19 cellular contexts compared by ENCODE assay signal in genomic region chr1:213409971-213410370, GRCh38.
"Had no signal": no experiment of that assay in that cellular context is flagged by ENCODE, and none has a peak within 500 bp of the region (broad histone marks: within the 10 kb centered on the region; RNA-seq: fewer than 3 reads in every experiment).

No MANE protein-coding gene starts in this region.

- H3K36me3 ChIP-seq: MG63 had no signal

- H3K27ac Mint-ChIP-seq: activated CD8-positive, alpha-beta T cell treated with anti-CD3 and anti-CD28 coated beads, Interleukin-2, amount 10 ng/mL, durations not matched to agents 7 days and 5 days; activated naive CD4-positive, alpha-beta T cell treated with anti-CD3 and anti-CD28 coated beads, Interleukin-2, amount 50 U/mL, for 24 hours; T-helper 1 cell treated with Interleukin-12 subunit alpha and Interleukin-12 subunit beta and Interleukin-4 antibody, amounts not matched to agents 30 μg/mL and 1 μg/mL, for 36 hours had no signal

- H3K9me3 ChIP-seq: MG63 had no signal

- DNase-seq: activated CD4-positive, alpha-beta T cell treated with anti-CD3 and anti-CD28 coated beads for 4 hours; activated CD4-positive, alpha-beta T cell treated with anti-CD3 and anti-CD28 coated beads, Interleukin-2, amount 50 U/mL, for 4 hours; activated CD8-positive, alpha-beta memory T cell treated with anti-CD3 and anti-CD28 coated beads, Interleukin-2, amount 50 U/mL, for 48 hours; activated CD8-positive, alpha-beta T cell treated with anti-CD3 and anti-CD28 coated beads, Interleukin-2, amount 10 ng/mL, durations not matched to agents 7 days and 5 days; activated T-cell treated with anti-CD3 and anti-CD28 coated beads, Interleukin-2, amount 50 U/mL, for 1 hour; aorta; body of pancreas; MG63; NCI-H1105 treated with DMSO at 0.1 percent for 48 hours; NCI-H1436 treated with DMSO at 0.1 percent for 48 hours; NCI-H187; NCI-H2081; NCI-H510A treated with DMSO at 0.1 percent for 48 hours; PC-3; SHP77 treated with DMSO at 0.1 percent for 48 hours had no signal

- H3K9ac ChIP-seq: KMS-11 had no signal

- H3K4me1 ChIP-seq: body of pancreas had no signal

- H3K4me2 ChIP-seq: KMS-11 had no signal

- ATAC-seq: activated CD4-positive, CD25-positive, alpha-beta regulatory T cell treated with anti-CD3 and anti-CD28 coated beads, Interleukin-2, amount 50 U/mL, for 24 hours; activated CD8-positive, alpha-beta T cell treated with anti-CD3 and anti-CD28 coated beads, Interleukin-2, amount 10 ng/mL, durations not matched to agents 7 days and 5 days; body of pancreas; PC-3 had no signal

- H3K4me3 Mint-ChIP-seq: activated CD8-positive, alpha-beta T cell treated with anti-CD3 and anti-CD28 coated beads, Interleukin-2, amount 10 ng/mL, durations not matched to agents 7 days and 5 days; activated naive CD4-positive, alpha-beta T cell treated with anti-CD3 and anti-CD28 coated beads, Interleukin-2, amount 50 U/mL, for 24 hours; T-helper 1 cell treated with Interleukin-12 subunit alpha and Interleukin-12 subunit beta and Interleukin-4 antibody, amounts not matched to agents 30 μg/mL and 1 μg/mL, for 36 hours had no signal

- H3K9me3 Mint-ChIP-seq: activated naive CD4-positive, alpha-beta T cell treated with anti-CD3 and anti-CD28 coated beads, Interleukin-2, amount 50 U/mL, for 24 hours; T-helper 1 cell treated with Interleukin-12 subunit alpha and Interleukin-12 subunit beta and Interleukin-4 antibody, amounts not matched to agents 30 μg/mL and 1 μg/mL, for 36 hours had no signal

- H3K4me3 ChIP-seq: body of pancreas, MG63 had no signal

- H3K36me3 Mint-ChIP-seq: activated naive CD4-positive, alpha-beta T cell treated with anti-CD3 and anti-CD28 coated beads, Interleukin-2, amount 50 U/mL, for 24 hours had no signal

- H3K27me3 ChIP-seq: body of pancreas, MG63 had no signal

- H3K4me1 Mint-ChIP-seq: activated naive CD4-positive, alpha-beta T cell treated with anti-CD3 and anti-CD28 coated beads, Interleukin-2, amount 50 U/mL, for 24 hours had no signal

- H3K27ac ChIP-seq: body of pancreas, KMS-11 had no signal
